9 cellular contexts compared by ENCODE assay signal in genomic region chr1:70353038-70353437, GRCh38. TPM values are rescaled to one million over a fixed set of nuclear protein-coding genes. Genes with fewer than 3 reads are reported as not detected.
DNase-seq lines count a peak whose midpoint lies in the region; ATAC-seq and TF ChIP-seq lines count a peak whose summit lies in the region.
"Had no signal": no experiment of that assay in that cellular context is flagged by ENCODE, and none has a peak within 500 bp of the region (broad histone marks: within the 10 kb centered on the region; RNA-seq: fewer than 3 reads in every experiment).

No MANE protein-coding gene starts in this region.

- peak overlapping the region; percentile 85 to 98 (median 95); a peak in 18 of 22 replicates for H3K27ac ChIP-seq in BLaER1 treated with 17β-estradiol and CSF1 and Interleukin-3, amounts not matched to agents 10 nM and 100 nM
- H3K27ac ChIP-seq in effector memory CD4-positive, alpha-beta T cell (ENCODE audit: insufficient read depth, low read length, poor library complexity, severe bottlenecking), result no peak overlapping the region
- peak overlapping the region; percentile 97 for H3K27ac ChIP-seq in neural cell (ENCODE audit: low read length)

- H3K4me1 ChIP-seq in BLaER1 treated with 17β-estradiol and CSF1 and Interleukin-3, amounts not matched to agents 10 nM and 100 nM, result peaks cover 15 to 43% (median 29%) of the 10 kb centered on the region in 10 experiments; a peak in 19 of 20 replicates
- H3K4me1 ChIP-seq in effector memory CD4-positive, alpha-beta T cell (ENCODE audit: control insufficient read depth, insufficient read depth, low read length, poor library complexity, severe bottlenecking), result peaks cover 10% of the 10 kb centered on the region

- no peaks in the 10 kb centered on the region for H3K9me3 ChIP-seq in BLaER1 treated with 17β-estradiol and CSF1 and Interleukin-3, amounts not matched to agents 10 nM and 100 nM (replicated peaks in 1 of 11)
- H3K9me3 ChIP-seq in MG63 (no peaks in the 10 kb centered on the region), neural cell (ENCODE audit: low read length) (no peaks in the 10 kb centered on the region)
- H3K9me3 ChIP-seq in effector memory CD4-positive, alpha-beta T cell (ENCODE audit: control insufficient read depth, low read length), result no peaks in the 10 kb centered on the region

- no peaks in the 10 kb centered on the region for H3K27me3 ChIP-seq in BLaER1 treated with 17β-estradiol and CSF1 and Interleukin-3, amounts not matched to agents 10 nM and 100 nM
- H3K27me3 ChIP-seq in MG63 (no peaks in the 10 kb centered on the region), neural cell (ENCODE audit: insufficient read depth, low read depth, low read length) (no peaks in the 10 kb centered on the region)
- H3K27me3 ChIP-seq in effector memory CD4-positive, alpha-beta T cell (replicated peaks; ENCODE audit: control insufficient read depth, insufficient read depth, low read length, poor library complexity, severe bottlenecking), result no peaks in the 10 kb centered on the region

- H3K9ac ChIP-seq in BLaER1 treated with 17β-estradiol and CSF1 and Interleukin-3, amounts not matched to agents 10 nM and 100 nM, result peak overlapping the region; percentile 92 to 98 (median 96)
- peak overlapping the region; percentile 97 for H3K9ac ChIP-seq in neural cell (ENCODE audit: low read length)

- peaks cover 10 to 28% (median 14%) of the 10 kb centered on the region in 11 experiments; a peak in 15 of 22 replicates for H3K36me3 ChIP-seq in BLaER1 treated with 17β-estradiol and CSF1 and Interleukin-3, amounts not matched to agents 10 nM and 100 nM
- peaks cover 19% of the 10 kb centered on the region for H3K36me3 ChIP-seq in MG63
- peaks cover 3% of the 10 kb centered on the region for H3K36me3 ChIP-seq in effector memory CD4-positive, alpha-beta T cell (ENCODE audit: control insufficient read depth, insufficient read depth, low read length)
- no peaks in the 10 kb centered on the region for H3K36me3 ChIP-seq in neural cell (ENCODE audit: insufficient read depth, low read length)

- no peak for TF ChIP-seq CTCF in neural cell (IDR thresholded peaks at IDR 0.05; ENCODE audit: poor library complexity, severe bottlenecking)

- no peaks in the 10 kb centered on the region for H3K9me2 ChIP-seq in neural cell (ENCODE audit: insufficient read depth, low read length)

- peak overlapping the region; percentile 79 to 93 (median 86) for H3K4me3 ChIP-seq in BLaER1 treated with 17β-estradiol and CSF1 and Interleukin-3, amounts not matched to agents 10 nM and 100 nM
- H3K4me3 ChIP-seq in MG63 (peak overlapping the region; percentile 95), neural cell (ENCODE audit: low read length) (peak overlapping the region; percentile 95)
- H3K4me3 ChIP-seq in effector memory CD4-positive, alpha-beta T cell (ENCODE audit: insufficient read depth, low read depth, low read length, poor library complexity, severe bottlenecking), result peak overlapping the region; percentile 96

- TF ChIP-seq EP300 in neural cell (conservative IDR thresholded peaks at IDR 0.05; ENCODE audit: poor library complexity, severe bottlenecking), result no peak

- H4K20me1 ChIP-seq in BLaER1 treated with 17β-estradiol and CSF1 and Interleukin-3, amounts not matched to agents 10 nM and 100 nM, result peaks cover 21 to 61% (median 47%) of the 10 kb centered on the region in 11 experiments; a peak in 17 of 22 replicates
- no peaks in the 10 kb centered on the region for H4K20me1 ChIP-seq in neural cell (ENCODE audit: insufficient read depth)

- no peaks in the 10 kb centered on the region for H3F3A ChIP-seq in neural cell (ENCODE audit: insufficient read depth, low read length, poor library complexity, severe bottlenecking)

- no peak for ATAC-seq in GM18517 (IDR thresholded peaks at IDR 0.05; ENCODE audit: unreplicated experiment)
- ATAC-seq in HG02798 (IDR thresholded peaks at IDR 0.05; ENCODE audit: poor library complexity, unreplicated experiment), result no peak

- DNase-seq in MG63 (no peak), EL (no peak), COLO668 (lab: John Stamatoyannopoulos, UW; ENCODE audit: unreplicated experiment) (no peak)
- DNase-seq in effector memory CD4-positive, alpha-beta T cell, result no peak
- DNase-seq: NCI-H1105 had no signal

- peaks cover 60% of the 10 kb centered on the region for H3K79me2 ChIP-seq in neural cell (replicated peaks; ENCODE audit: insufficient read depth, low read length)

- no peak overlapping the region for H2AFZ ChIP-seq in neural cell (ENCODE audit: low read depth, low read length)

- no peak for TF ChIP-seq RAD21 in neural cell (conservative IDR thresholded peaks at IDR 0.05)

- peak overlapping the region; percentile 78 to 93 (median 84) for H3K4me2 ChIP-seq in BLaER1 treated with 17β-estradiol and CSF1 and Interleukin-3, amounts not matched to agents 10 nM and 100 nM
- peak overlapping the region; percentile 93 for H3K4me2 ChIP-seq in neural cell (ENCODE audit: low read length)

TF ChIP-seq in neural cell, 6 proteins besides CTCF, POLR2A, EP300 and RAD21:
- TF ChIP-seq SMC3 (conservative IDR thresholded peaks at IDR 0.05; ENCODE audit: poor library complexity), result no peak
- no peak for TF ChIP-seq TAF1 (IDR thresholded peaks at IDR 0.05; ENCODE audit: low read depth)
- TF ChIP-seq EZH2 (IDR thresholded peaks at IDR 0.05; ENCODE audit: borderline replicate concordance, insufficient read depth, low read length, poor library complexity, severe bottlenecking), result no peak
- no peak for TF ChIP-seq REST (IDR thresholded peaks at IDR 0.05; ENCODE audit: borderline replicate concordance)
- no peak for TF ChIP-seq MXI1 (conservative IDR thresholded peaks at IDR 0.05; ENCODE audit: poor library complexity, severe bottlenecking)
- TF ChIP-seq POLR2AphosphoS5 (IDR thresholded peaks at IDR 0.05), result no peak

RNA-seq across cellular contexts. Expression of gene ANKRD13C, which starts 1.5 kb away (rescaled TPM):
- 16.1 and 19.1 TPM in 2 replicates for total RNA-seq in MG63 (2014; rRNA removed; shearing (Covaris generic); ENCODE audit: low replicate concordance)
- 52.7 and 53.3 TPM in 2 replicates for polyA plus RNA-seq in neural cell
- polyA minus RNA-seq in neural cell, result 96.9 and 102 TPM in 2 replicates

RNA-seq across cellular contexts. Expression of gene CTH, which starts 58.0 kb away (rescaled TPM):
- 1.1 and 2.3 TPM in 2 replicates for total RNA-seq in MG63 (2014; rRNA removed; shearing (Covaris generic); ENCODE audit: low replicate concordance)
- polyA plus RNA-seq in neural cell, result 10.0 and 11.2 TPM in 2 replicates
- 6.8 and 9.1 TPM in 2 replicates for polyA minus RNA-seq in neural cell
